13 cellular contexts compared by ENCODE assay signal in the genomic region with DNA sequence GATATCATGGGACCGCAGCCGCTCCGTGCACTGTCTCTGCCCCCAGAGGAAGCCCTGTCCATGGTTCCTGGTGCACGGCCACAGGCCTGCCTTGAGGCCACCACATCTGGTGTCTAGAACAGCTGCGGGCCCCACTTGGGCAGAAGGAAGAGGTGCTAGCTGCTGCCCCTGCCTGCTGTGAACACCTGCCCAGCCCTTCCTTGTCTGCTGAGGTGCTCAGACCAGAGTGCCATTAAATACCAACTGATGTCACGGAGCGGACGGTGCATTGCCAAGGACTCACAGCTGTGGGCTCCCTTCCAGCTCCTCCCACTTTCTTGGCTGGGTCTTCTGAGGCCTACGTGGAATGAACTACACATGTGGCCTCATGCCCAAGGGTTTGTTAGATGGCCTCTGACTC.
A peak's percentile ranks its signal among the peaks of the same experiment; 100 is the strongest.
DNase-seq lines count a peak whose midpoint lies in the region; ATAC-seq and TF ChIP-seq lines count a peak whose summit lies in the region.
"Had no signal": no experiment of that assay in that cellular context is flagged by ENCODE, and none has a peak within 500 bp of the region (broad histone marks: within the 10 kb centered on the region; RNA-seq: fewer than 3 reads in every experiment).

No MANE protein-coding gene starts in this region.

- in situ Hi-C loops in GM23248 (cut with MboI): no loop called here

- H3K36me3 Mint-ChIP-seq in neural progenitor cell: peaks cover 1% of the 10 kb centered on the region

- DNase-seq in GM23248: peak; percentile 80
- no peak for DNase-seq in lower lobe of right lung
- no peak for DNase-seq in NCI-H2081 (lab: John Stamatoyannopoulos, UW)
- no peak for DNase-seq in retina
- no peak for DNase-seq in neural progenitor cell (ENCODE audit: low spot score)
- DNase-seq in Ammon's horn (ENCODE audit: low spot score): no peak
- DNase-seq: activated naive CD4-positive, alpha-beta T cell treated with Interleukin-2 at 50 U/mL for 16 hours; H7; NCI-H1436 treated with DMSO at 0.1 percent for 48 hours; stimulated activated CD4-positive, alpha-beta T cell treated with anti-CD3 and anti-CD28 coated beads, Interleukin-4, amount 100 ng/mL, for 1 hour had no signal

- H2AFZ ChIP-seq in GM23248 (no peak overlapping the region), SU-DHL-6 (ENCODE audit: low read depth, low read length, severe bottlenecking) (no peak overlapping the region), neural progenitor cell (replicated peaks) (no peak overlapping the region)

- TF ChIP-seq CTCF in C4-2B (conservative IDR thresholded peaks at IDR 0.05): no peak
- no peak for TF ChIP-seq CTCF in SU-DHL-6 (IDR thresholded peaks at IDR 0.05; ENCODE audit: insufficient read depth, low read length, poor library complexity, severe bottlenecking)
- no peak for TF ChIP-seq CTCF in lower lobe of right lung (IDR thresholded peaks at IDR 0.05)
- no peak for TF ChIP-seq CTCF in neural progenitor cell (IDR thresholded peaks at IDR 0.05)

- 45 to 46% methylated on average over 9 of the region's 9 CpGs for WGBS in GM23248 (ENCODE audit: low coverage in 1 of 2, low lambda C conversion rate in 2 of 2, missing lambda C conversion rate in 2 of 2), 2 experiments

- H3K27me3 ChIP-seq in GM23248 (replicated peaks; ENCODE audit: insufficient read depth) (no peaks in the 10 kb centered on the region), SU-DHL-6 (ENCODE audit: low read length) (no peaks in the 10 kb centered on the region), lower lobe of right lung (ENCODE audit: low read depth) (no peaks in the 10 kb centered on the region), neural progenitor cell (no peaks in the 10 kb centered on the region)

- no peaks in the 10 kb centered on the region for H3K27me3 Mint-ChIP-seq in neural progenitor cell (ENCODE audit: insufficient read depth, low read depth)

- H3K4me2 ChIP-seq in GM23248 (ENCODE audit: unreplicated experiment) (no peak overlapping the region), SU-DHL-6 (ENCODE audit: low read depth, low read length, poor library complexity, severe bottlenecking) (peak overlapping the region; percentile 79), neural progenitor cell (no peak overlapping the region)

- no peak overlapping the region for H3K4me3 Mint-ChIP-seq in neural progenitor cell

- H4K20me1 ChIP-seq in GM23248 (ENCODE audit: insufficient read depth): no peaks in the 10 kb centered on the region
- no peaks in the 10 kb centered on the region for H4K20me1 ChIP-seq in SU-DHL-6 (ENCODE audit: low read depth, low read length)
- H4K20me1 ChIP-seq in neural progenitor cell (ENCODE audit: low read depth): no peaks in the 10 kb centered on the region

- H3K4me1 ChIP-seq in GM23248 (ENCODE audit: insufficient read depth): peaks cover 28% of the 10 kb centered on the region
- no peaks in the 10 kb centered on the region for H3K4me1 ChIP-seq in lower lobe of right lung
- H3K4me1 ChIP-seq in neural progenitor cell: peaks cover 4% of the 10 kb centered on the region

- H3K27ac Mint-ChIP-seq in neural progenitor cell: no peak overlapping the region

- H3K9me3 Mint-ChIP-seq in neural progenitor cell: peaks cover 2% of the 10 kb centered on the region

- no peak overlapping the region for H3K4me3 ChIP-seq in GM23248
- peak overlapping the region; percentile 44 for H3K4me3 ChIP-seq in SU-DHL-6 (ENCODE audit: insufficient read depth, low read length, poor library complexity, severe bottlenecking)
- no peak overlapping the region for H3K4me3 ChIP-seq in lower lobe of right lung
- H3K4me3 ChIP-seq in neural progenitor cell: no peak overlapping the region

- intact Hi-C loops in lower lobe of right lung (cut with DNase I): no loop called here

- H3K9ac ChIP-seq in GM23248: no peak overlapping the region
- peak overlapping the region; percentile 48 for H3K9ac ChIP-seq in SU-DHL-6 (ENCODE audit: low read length)
- H3K9ac ChIP-seq in neural progenitor cell: no peak overlapping the region

- H3K27ac ChIP-seq in C4-2B (peak overlapping the region; percentile 45), GM23248 (no peak overlapping the region), SU-DHL-6 (ENCODE audit: low read depth, low read length) (peak overlapping the region; percentile 93), lower lobe of right lung (no peak overlapping the region), neural progenitor cell (no peak overlapping the region)

- no peaks in the 10 kb centered on the region for H3K9me3 ChIP-seq in GM23248 (ENCODE audit: low read depth)
- H3K9me3 ChIP-seq in SU-DHL-6 (ENCODE audit: insufficient read depth, low read length): no peaks in the 10 kb centered on the region
- no peaks in the 10 kb centered on the region for H3K9me3 ChIP-seq in lower lobe of right lung
- no peaks in the 10 kb centered on the region for H3K9me3 ChIP-seq in neural progenitor cell (ENCODE audit: low read depth)

- H3K4me1 Mint-ChIP-seq in neural progenitor cell: peaks cover 30% of the 10 kb centered on the region

- no peaks in the 10 kb centered on the region for H3K9me2 ChIP-seq in GM23248 (ENCODE audit: insufficient read depth)
- H3K9me2 ChIP-seq in SU-DHL-6 (replicated peaks; ENCODE audit: insufficient read depth, low read length): no peaks in the 10 kb centered on the region

- ATAC-seq in lower lobe of right lung: peak; percentile 7 to 25
- ATAC-seq: activated CD4-positive, CD25-positive, alpha-beta regulatory T cell treated with anti-CD3 and anti-CD28 coated beads, Interleukin-2, amount 50 U/mL, for 24 hours had no signal

- H3K36me3 ChIP-seq in GM23248 (ENCODE audit: low read depth) (no peaks in the 10 kb centered on the region), SU-DHL-6 (ENCODE audit: low read length) (no peaks in the 10 kb centered on the region), lower lobe of right lung (no peaks in the 10 kb centered on the region), neural progenitor cell (no peaks in the 10 kb centered on the region)

- H3K79me2 ChIP-seq in GM23248 (ENCODE audit: insufficient read depth) (no peaks in the 10 kb centered on the region), SU-DHL-6 (ENCODE audit: insufficient read depth, low read length) (no peaks in the 10 kb centered on the region), neural progenitor cell (ENCODE audit: low read depth) (no peaks in the 10 kb centered on the region)

- H3F3A ChIP-seq in GM23248 (ENCODE audit: insufficient read depth) (no peaks in the 10 kb centered on the region), SU-DHL-6 (ENCODE audit: insufficient read depth) (peaks cover 28% of the 10 kb centered on the region), neural progenitor cell (ENCODE audit: low read depth) (no peaks in the 10 kb centered on the region)

Comparison
In these comparisons a context has a peak if more than half of its experiments do, and no peak if none do; other contexts are left out.
1. H3K27ac ChIP-seq: peak in C4-2B (single experiment) and SU-DHL-6 (single experiment); none in GM23248 (single experiment), lower lobe of right lung (single experiment) and neural progenitor cell (single experiment).